In genomic region chr2:152103271-152103670, GRCh38 we compare ENCODE assay signal across 1 cellular context.
TF ChIP-seq lines count a peak whose summit lies in the region.

No MANE protein-coding gene starts in this region.

TF ChIP-seq in K562, 482 proteins besides CTCF, POLR2A, EP300 and RAD21 (continued from another document):
- TF ChIP-seq ZBTB33 (CRISPR knock-in tag; IDR thresholded peaks at IDR 0.05) (no peak), ZKSCAN1 (IDR thresholded peaks at IDR 0.05; ENCODE audit: low read depth, low read length) (no peak)
